In genomic region chr14:38001501-38001900, GRCh38 we compare ENCODE assay signal across 30 cellular contexts.
"Had no signal": no experiment of that assay in that cellular context is flagged by ENCODE, and none has a peak within 500 bp of the region (broad histone marks: within the 10 kb centered on the region; RNA-seq: fewer than 3 reads in every experiment).

No MANE protein-coding gene starts in this region.

- H3K27me3 Mint-ChIP-seq: naive B cell; stimulated activated naive B cell treated with anti-CD40 and anti-IgM and Interleukin-4, amounts not matched to agents 10 μg/mL and 1 μg/mL and 100 μg/mL, for 72 hours had no signal

- H3K27ac Mint-ChIP-seq: immature natural killer cell; mesothelial cell of epicardium; natural killer cell; nephron progenitor cell; stimulated activated naive B cell treated with anti-CD40 and anti-IgM and Interleukin-4, amounts not matched to agents 10 μg/mL and 1 μg/mL and 100 μg/mL, for 72 hours had no signal

- H3K4me3 Mint-ChIP-seq: immature natural killer cell; mesothelial cell of epicardium; naive B cell; natural killer cell; nephron progenitor cell; stimulated activated naive B cell treated with anti-CD40 and anti-IgM and Interleukin-4, amounts not matched to agents 10 μg/mL and 1 μg/mL and 100 μg/mL, for 72 hours had no signal

- H3K27ac ChIP-seq: left ventricle myocardium inferior, pancreas, prostate gland, skin epidermis, stomach, testis, thyroid gland, transverse colon, upper lobe of left lung, vagina had no signal

- H3K4me1 Mint-ChIP-seq: mesothelial cell of epicardium; naive B cell; stimulated activated naive B cell treated with anti-CD40 and anti-IgM and Interleukin-4, amounts not matched to agents 10 μg/mL and 1 μg/mL and 100 μg/mL, for 72 hours had no signal

- H3K36me3 Mint-ChIP-seq: immature natural killer cell; mesothelial cell of epicardium; naive B cell; natural killer cell; stimulated activated naive B cell treated with anti-CD40 and anti-IgM and Interleukin-4, amounts not matched to agents 10 μg/mL and 1 μg/mL and 100 μg/mL, for 72 hours had no signal

- H3K9me3 ChIP-seq: left ventricle myocardium inferior, pancreas, prostate gland, stomach, testis, thyroid gland, transverse colon, upper lobe of left lung, vagina had no signal

- DNase-seq: hypothalamus; immature natural killer cell; kidney; left ventricle myocardium inferior; mesendoderm; naive B cell; natural killer cell; nephron progenitor cell; nucleus accumbens; pancreas; posterior cingulate gyrus; retina; right cardiac atrium; stimulated activated CD4-positive, alpha-beta T cell treated with anti-CD3 and anti-CD28 coated beads, Interleukin-12 subunit alpha, Interleukin-12 subunit beta, amount 100 ng/mL, for 4 hours; stimulated activated CD4-positive, alpha-beta T cell treated with anti-CD3 and anti-CD28 coated beads, Interleukin-15, amount 100 ng/mL, for 24 hours; stimulated activated CD4-positive, alpha-beta T cell treated with anti-CD3 and anti-CD28 coated beads, Interleukin-2, amount 100 ng/mL, for 24 hours; stimulated activated CD4-positive, alpha-beta T cell treated with anti-CD3 and anti-CD28 coated beads, Interleukin-4, amount 100 ng/mL, for 1 hour; stimulated activated naive B cell treated with anti-CD40 and anti-IgM and Interleukin-4, amounts not matched to agents 10 μg/mL and 1 μg/mL and 100 μg/mL, for 72 hours; stimulated activated naive CD8-positive, alpha-beta T cell treated with anti-CD3 and anti-CD28 coated beads, Interleukin-15, Interleukin-2, amounts not matched to agents 100 U/mL and 50 U/mL, for 24 hours; stomach; testis; thyroid gland; transverse colon; upper lobe of left lung had no signal

- H3K36me3 ChIP-seq: left ventricle myocardium inferior, pancreas, prostate gland, stomach, thyroid gland, transverse colon, upper lobe of left lung, vagina had no signal

- H3K4me3 ChIP-seq: left ventricle myocardium inferior, lung, pancreas, prostate gland, skin epidermis, stomach, testis, thyroid gland, transverse colon, upper lobe of left lung, vagina had no signal

- ATAC-seq: natural killer cell; pancreas; right cardiac atrium; sciatic nerve; stimulated activated naive B cell treated with anti-CD40 and anti-IgM and Interleukin-4, amounts not matched to agents 10 μg/mL and 1 μg/mL and 100 μg/mL, for 72 hours; stimulated activated naive CD8-positive, alpha-beta T cell treated with anti-CD3 and anti-CD28 coated beads, Interleukin-15, Interleukin-2, amounts not matched to agents 100 U/mL and 50 U/mL, for 24 hours had no signal

- H3K9me3 Mint-ChIP-seq: immature natural killer cell; mesothelial cell of epicardium; naive B cell; natural killer cell; nephron progenitor cell; stimulated activated naive B cell treated with anti-CD40 and anti-IgM and Interleukin-4, amounts not matched to agents 10 μg/mL and 1 μg/mL and 100 μg/mL, for 72 hours had no signal

- H3K4me1 ChIP-seq: left ventricle myocardium inferior, pancreas, prostate gland, stomach, testis, transverse colon, upper lobe of left lung, vagina had no signal

- H3K27me3 ChIP-seq: pancreas, stomach, testis, thyroid gland, transverse colon, upper lobe of left lung, vagina had no signal
